ENCODE assay signal across 3 cellular contexts in the genomic region with DNA sequence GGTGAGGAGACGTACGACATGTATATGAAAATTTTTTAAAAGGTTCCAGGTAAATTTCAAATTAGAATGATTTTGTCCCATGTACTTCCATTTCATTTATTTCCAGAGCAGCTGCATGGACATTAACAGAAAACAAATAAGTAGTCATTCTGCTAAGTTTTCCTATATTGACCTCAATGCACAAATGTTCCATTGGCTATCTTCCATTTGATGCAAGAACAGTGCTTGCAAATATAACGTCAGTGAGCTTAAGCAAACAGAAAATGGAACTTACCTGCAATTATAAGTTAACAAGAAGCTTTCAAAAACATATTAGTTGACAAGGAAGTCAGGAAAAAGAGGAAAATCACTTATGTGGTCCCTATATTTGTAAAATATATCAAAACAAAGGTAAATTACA.
A peak's percentile ranks its signal among the peaks of the same experiment; 100 is the strongest.
TF ChIP-seq lines count a peak whose summit lies in the region.

No MANE protein-coding gene starts in this region.

TF ChIP-seq in liver, 16 proteins besides CTCF, POLR2A, EP300 and RAD21:
- TF ChIP-seq HNF4G (IDR thresholded peaks at IDR 0.05) (no peak), RXRA (IDR thresholded peaks at IDR 0.05) (peak; percentile 67 to 69), YY1 (IDR thresholded peaks at IDR 0.05) (peak; percentile 96), ATF3 (IDR thresholded peaks at IDR 0.05) (peak; percentile 68), FOXA2 (IDR thresholded peaks at IDR 0.05) (peak; percentile 76), FOXA1 (IDR thresholded peaks at IDR 0.05) (peak; percentile 46), JUND (IDR thresholded peaks at IDR 0.05) (peak; percentile 33 to 80), SP1 (IDR thresholded peaks at IDR 0.05) (peak; percentile 83), EGR1 (IDR thresholded peaks at IDR 0.05; ENCODE audit: low read depth in 2 of 2) (peak; percentile 61 to 93), MAX (IDR thresholded peaks at IDR 0.05) (peak; percentile 39), TAF1 (conservative IDR thresholded peaks at IDR 0.05) (no peak), NR2F2 (IDR thresholded peaks at IDR 0.05) (no peak), HNF4A (conservative IDR thresholded peaks at IDR 0.05) (peak; percentile 57 to 68), GABPA (IDR thresholded peaks at IDR 0.05 in 1 of 2, conservative IDR thresholded peaks at IDR 0.05 in 1 of 2) (no peak)
- TF ChIP-seq, protein P1, sequence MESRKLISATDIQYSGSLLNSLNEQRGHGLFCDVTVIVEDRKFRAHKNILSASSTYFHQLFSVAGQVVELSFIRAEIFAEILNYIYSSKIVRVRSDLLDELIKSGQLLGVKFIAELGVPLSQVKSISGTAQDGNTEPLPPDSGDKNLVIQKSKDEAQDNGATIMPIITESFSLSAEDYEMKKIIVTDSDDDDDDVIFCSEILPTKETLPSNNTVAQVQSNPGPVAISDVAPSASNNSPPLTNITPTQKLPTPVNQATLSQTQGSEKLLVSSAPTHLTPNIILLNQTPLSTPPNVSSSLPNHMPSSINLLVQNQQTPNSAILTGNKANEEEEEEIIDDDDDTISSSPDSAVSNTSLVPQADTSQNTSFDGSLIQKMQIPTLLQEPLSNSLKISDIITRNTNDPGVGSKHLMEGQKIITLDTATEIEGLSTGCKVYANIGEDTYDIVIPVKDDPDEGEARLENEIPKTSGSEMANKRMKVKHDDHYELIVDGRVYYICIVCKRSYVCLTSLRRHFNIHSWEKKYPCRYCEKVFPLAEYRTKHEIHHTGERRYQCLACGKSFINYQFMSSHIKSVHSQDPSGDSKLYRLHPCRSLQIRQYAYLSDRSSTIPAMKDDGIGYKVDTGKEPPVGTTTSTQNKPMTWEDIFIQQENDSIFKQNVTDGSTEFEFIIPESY (IDR thresholded peaks at IDR 0.05): peak; percentile 73
- TF ChIP-seq, protein P2, sequence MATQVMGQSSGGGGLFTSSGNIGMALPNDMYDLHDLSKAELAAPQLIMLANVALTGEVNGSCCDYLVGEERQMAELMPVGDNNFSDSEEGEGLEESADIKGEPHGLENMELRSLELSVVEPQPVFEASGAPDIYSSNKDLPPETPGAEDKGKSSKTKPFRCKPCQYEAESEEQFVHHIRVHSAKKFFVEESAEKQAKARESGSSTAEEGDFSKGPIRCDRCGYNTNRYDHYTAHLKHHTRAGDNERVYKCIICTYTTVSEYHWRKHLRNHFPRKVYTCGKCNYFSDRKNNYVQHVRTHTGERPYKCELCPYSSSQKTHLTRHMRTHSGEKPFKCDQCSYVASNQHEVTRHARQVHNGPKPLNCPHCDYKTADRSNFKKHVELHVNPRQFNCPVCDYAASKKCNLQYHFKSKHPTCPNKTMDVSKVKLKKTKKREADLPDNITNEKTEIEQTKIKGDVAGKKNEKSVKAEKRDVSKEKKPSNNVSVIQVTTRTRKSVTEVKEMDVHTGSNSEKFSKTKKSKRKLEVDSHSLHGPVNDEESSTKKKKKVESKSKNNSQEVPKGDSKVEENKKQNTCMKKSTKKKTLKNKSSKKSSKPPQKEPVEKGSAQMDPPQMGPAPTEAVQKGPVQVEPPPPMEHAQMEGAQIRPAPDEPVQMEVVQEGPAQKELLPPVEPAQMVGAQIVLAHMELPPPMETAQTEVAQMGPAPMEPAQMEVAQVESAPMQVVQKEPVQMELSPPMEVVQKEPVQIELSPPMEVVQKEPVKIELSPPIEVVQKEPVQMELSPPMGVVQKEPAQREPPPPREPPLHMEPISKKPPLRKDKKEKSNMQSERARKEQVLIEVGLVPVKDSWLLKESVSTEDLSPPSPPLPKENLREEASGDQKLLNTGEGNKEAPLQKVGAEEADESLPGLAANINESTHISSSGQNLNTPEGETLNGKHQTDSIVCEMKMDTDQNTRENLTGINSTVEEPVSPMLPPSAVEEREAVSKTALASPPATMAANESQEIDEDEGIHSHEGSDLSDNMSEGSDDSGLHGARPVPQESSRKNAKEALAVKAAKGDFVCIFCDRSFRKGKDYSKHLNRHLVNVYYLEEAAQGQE (IDR thresholded peaks at IDR 0.05): peak; percentile 87
TF ChIP-seq in liver: peak in this region for 12.

TF ChIP-seq in HepG2, 621 proteins besides CTCF, POLR2A, EP300 and RAD21:
- TF ChIP-seq HNRNPH1 (optimal IDR thresholded peaks at IDR 0.05; ENCODE audit: low read depth, low read length) (no peak), SCMH1 (CRISPR knock-in tag; IDR thresholded peaks at IDR 0.05; ENCODE audit: borderline replicate concordance) (no peak), CHD4 (IDR thresholded peaks at IDR 0.05; ENCODE audit: borderline replicate concordance, low read length) (no peak), HDAC1 (CRISPR knock-in tag; IDR thresholded peaks at IDR 0.05) (no peak), ZNF550 (CRISPR knock-in tag; IDR thresholded peaks at IDR 0.05; ENCODE audit: borderline replicate concordance) (no peak), ZNF350 (CRISPR knock-in tag; IDR thresholded peaks at IDR 0.05; ENCODE audit: borderline replicate concordance, low read depth) (no peak)
- TF ChIP-seq, protein P3, sequence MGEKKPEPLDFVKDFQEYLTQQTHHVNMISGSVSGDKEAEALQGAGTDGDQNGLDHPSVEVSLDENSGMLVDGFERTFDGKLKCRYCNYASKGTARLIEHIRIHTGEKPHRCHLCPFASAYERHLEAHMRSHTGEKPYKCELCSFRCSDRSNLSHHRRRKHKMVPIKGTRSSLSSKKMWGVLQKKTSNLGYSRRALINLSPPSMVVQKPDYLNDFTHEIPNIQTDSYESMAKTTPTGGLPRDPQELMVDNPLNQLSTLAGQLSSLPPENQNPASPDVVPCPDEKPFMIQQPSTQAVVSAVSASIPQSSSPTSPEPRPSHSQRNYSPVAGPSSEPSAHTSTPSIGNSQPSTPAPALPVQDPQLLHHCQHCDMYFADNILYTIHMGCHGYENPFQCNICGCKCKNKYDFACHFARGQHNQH (CRISPR knock-in tag; IDR thresholded peaks at IDR 0.05): no peak

TF ChIP-seq in K562, 482 proteins besides CTCF, POLR2A, EP300 and RAD21:
- no peak for TF ChIP-seq SPI1 (IDR thresholded peaks at IDR 0.05; ENCODE audit: borderline replicate concordance, low read depth, low read length)
- TF ChIP-seq TBL1XR1 (IDR thresholded peaks at IDR 0.05; ENCODE audit: low read length in 2 of 2): no peak
- no peak for TF ChIP-seq NR2F6 (CRISPR knock-in tag; IDR thresholded peaks at IDR 0.05)
- TF ChIP-seq POLR2H (tag; IDR thresholded peaks at IDR 0.05; ENCODE audit: low read depth): no peak
- no peak for TF ChIP-seq POU5F1 (IDR thresholded peaks at IDR 0.05; ENCODE audit: borderline replicate concordance, low read depth, low read length, partially characterized antibody)
- TF ChIP-seq, protein P4, sequence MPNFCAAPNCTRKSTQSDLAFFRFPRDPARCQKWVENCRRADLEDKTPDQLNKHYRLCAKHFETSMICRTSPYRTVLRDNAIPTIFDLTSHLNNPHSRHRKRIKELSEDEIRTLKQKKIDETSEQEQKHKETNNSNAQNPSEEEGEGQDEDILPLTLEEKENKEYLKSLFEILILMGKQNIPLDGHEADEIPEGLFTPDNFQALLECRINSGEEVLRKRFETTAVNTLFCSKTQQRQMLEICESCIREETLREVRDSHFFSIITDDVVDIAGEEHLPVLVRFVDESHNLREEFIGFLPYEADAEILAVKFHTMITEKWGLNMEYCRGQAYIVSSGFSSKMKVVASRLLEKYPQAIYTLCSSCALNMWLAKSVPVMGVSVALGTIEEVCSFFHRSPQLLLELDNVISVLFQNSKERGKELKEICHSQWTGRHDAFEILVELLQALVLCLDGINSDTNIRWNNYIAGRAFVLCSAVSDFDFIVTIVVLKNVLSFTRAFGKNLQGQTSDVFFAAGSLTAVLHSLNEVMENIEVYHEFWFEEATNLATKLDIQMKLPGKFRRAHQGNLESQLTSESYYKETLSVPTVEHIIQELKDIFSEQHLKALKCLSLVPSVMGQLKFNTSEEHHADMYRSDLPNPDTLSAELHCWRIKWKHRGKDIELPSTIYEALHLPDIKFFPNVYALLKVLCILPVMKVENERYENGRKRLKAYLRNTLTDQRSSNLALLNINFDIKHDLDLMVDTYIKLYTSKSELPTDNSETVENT (CRISPR knock-in tag; IDR thresholded peaks at IDR 0.05): no peak
- TF ChIP-seq CHD4 (IDR thresholded peaks at IDR 0.05; ENCODE audit: insufficient read depth, insufficient replicate concordance, low read depth, low read length, poor library complexity, severe bottlenecking): no peak
- no peak for TF ChIP-seq KLF16 (IDR thresholded peaks at IDR 0.05)
- no peak for TF ChIP-seq CHD1 (IDR thresholded peaks at IDR 0.05; ENCODE audit: low read length)
- TF ChIP-seq, protein P5, sequence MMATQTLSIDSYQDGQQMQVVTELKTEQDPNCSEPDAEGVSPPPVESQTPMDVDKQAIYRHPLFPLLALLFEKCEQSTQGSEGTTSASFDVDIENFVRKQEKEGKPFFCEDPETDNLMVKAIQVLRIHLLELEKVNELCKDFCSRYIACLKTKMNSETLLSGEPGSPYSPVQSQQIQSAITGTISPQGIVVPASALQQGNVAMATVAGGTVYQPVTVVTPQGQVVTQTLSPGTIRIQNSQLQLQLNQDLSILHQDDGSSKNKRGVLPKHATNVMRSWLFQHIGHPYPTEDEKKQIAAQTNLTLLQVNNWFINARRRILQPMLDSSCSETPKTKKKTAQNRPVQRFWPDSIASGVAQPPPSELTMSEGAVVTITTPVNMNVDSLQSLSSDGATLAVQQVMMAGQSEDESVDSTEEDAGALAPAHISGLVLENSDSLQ (IDR thresholded peaks at IDR 0.05): no peak
- TF ChIP-seq PHF8 (IDR thresholded peaks at IDR 0.05; ENCODE audit: borderline replicate concordance, low read length): no peak
- TF ChIP-seq E2F1 (CRISPR knock-in tag; IDR thresholded peaks at IDR 0.05): no peak
- no peak for TF ChIP-seq MYC (IDR thresholded peaks at IDR 0.05; ENCODE audit: low read depth, low read length)
- no peak for TF ChIP-seq MYC (CRISPR knock-in tag; IDR thresholded peaks at IDR 0.05; ENCODE audit: borderline replicate concordance, low read depth)
- TF ChIP-seq, protein P6, sequence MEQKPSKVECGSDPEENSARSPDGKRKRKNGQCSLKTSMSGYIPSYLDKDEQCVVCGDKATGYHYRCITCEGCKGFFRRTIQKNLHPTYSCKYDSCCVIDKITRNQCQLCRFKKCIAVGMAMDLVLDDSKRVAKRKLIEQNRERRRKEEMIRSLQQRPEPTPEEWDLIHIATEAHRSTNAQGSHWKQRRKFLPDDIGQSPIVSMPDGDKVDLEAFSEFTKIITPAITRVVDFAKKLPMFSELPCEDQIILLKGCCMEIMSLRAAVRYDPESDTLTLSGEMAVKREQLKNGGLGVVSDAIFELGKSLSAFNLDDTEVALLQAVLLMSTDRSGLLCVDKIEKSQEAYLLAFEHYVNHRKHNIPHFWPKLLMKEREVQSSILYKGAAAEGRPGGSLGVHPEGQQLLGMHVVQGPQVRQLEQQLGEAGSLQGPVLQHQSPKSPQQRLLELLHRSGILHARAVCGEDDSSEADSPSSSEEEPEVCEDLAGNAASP (IDR thresholded peaks at IDR 0.05): no peak
- no peak for TF ChIP-seq ZC3H8 (IDR thresholded peaks at IDR 0.05)
- TF ChIP-seq ZNF143 (CRISPR knock-in tag; IDR thresholded peaks at IDR 0.05): no peak
- TF ChIP-seq, protein P7, sequence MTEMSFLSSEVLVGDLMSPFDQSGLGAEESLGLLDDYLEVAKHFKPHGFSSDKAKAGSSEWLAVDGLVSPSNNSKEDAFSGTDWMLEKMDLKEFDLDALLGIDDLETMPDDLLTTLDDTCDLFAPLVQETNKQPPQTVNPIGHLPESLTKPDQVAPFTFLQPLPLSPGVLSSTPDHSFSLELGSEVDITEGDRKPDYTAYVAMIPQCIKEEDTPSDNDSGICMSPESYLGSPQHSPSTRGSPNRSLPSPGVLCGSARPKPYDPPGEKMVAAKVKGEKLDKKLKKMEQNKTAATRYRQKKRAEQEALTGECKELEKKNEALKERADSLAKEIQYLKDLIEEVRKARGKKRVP (CRISPR knock-in tag; IDR thresholded peaks at IDR 0.05): no peak
